ENCODE assay signal across 8 cellular contexts in genomic region chr3:195907730-195908438, GRCh38. TPM values are rescaled to one million over a fixed set of nuclear protein-coding genes. Genes with fewer than 3 reads are reported as not detected.
DNase-seq lines count a peak whose midpoint lies in the region; ATAC-seq and TF ChIP-seq lines count a peak whose summit lies in the region.

No MANE protein-coding gene starts in this region.

- peaks cover 21% of the 10 kb centered on the region for H3K4me1 ChIP-seq in NT2/D1 (ENCODE audit: insufficient read depth, insufficient read length)

- H3K4me1 Mint-ChIP-seq in activated T-cell treated with anti-CD3 and anti-CD28 coated beads, Interleukin-2, amount 50 U/mL, for 24 hours (ENCODE audit: low read depth): peaks cover 59% of the 10 kb centered on the region
- H3K4me1 Mint-ChIP-seq in osteocyte (ENCODE audit: unreplicated experiment): peaks cover 40% of the 10 kb centered on the region

- ATAC-seq in HG03064 (IDR thresholded peaks at IDR 0.05; ENCODE audit: low read depth, unreplicated experiment) (peak; percentile 31), HG03520 (IDR thresholded peaks at IDR 0.05; ENCODE audit: unreplicated experiment) (no peak)

- peak overlapping the region; percentile 91 for H3K4me3 Mint-ChIP-seq in activated T-cell treated with anti-CD3 and anti-CD28 coated beads, Interleukin-2, amount 50 U/mL, for 24 hours
- peak overlapping the region; percentile 83 for H3K4me3 Mint-ChIP-seq in osteocyte (ENCODE audit: unreplicated experiment)

- H3K27me3 ChIP-seq in NT2/D1 (ENCODE audit: insufficient read depth, insufficient read length): peaks cover 3% of the 10 kb centered on the region

- no peaks in the 10 kb centered on the region for H3K9me3 Mint-ChIP-seq in activated T-cell treated with anti-CD3 and anti-CD28 coated beads, Interleukin-2, amount 50 U/mL, for 24 hours
- H3K9me3 Mint-ChIP-seq in osteocyte (ENCODE audit: unreplicated experiment): no peaks in the 10 kb centered on the region

- TF ChIP-seq CTCF in fibroblast of pulmonary artery (IDR thresholded peaks at IDR 0.05; ENCODE audit: low read length, missing control alignments) (no peak), osteocyte (IDR thresholded peaks at IDR 0.05) (no peak)

- peak overlapping the region; percentile 83 for H3K4me3 ChIP-seq in NT2/D1 (ENCODE audit: insufficient read length, low read depth)
- H3K4me3 ChIP-seq in fibroblast of pulmonary artery (replicated peaks; ENCODE audit: low read depth, low read length): peak overlapping the region; percentile 54

- H3K27me3 Mint-ChIP-seq in activated T-cell treated with anti-CD3 and anti-CD28 coated beads, Interleukin-2, amount 50 U/mL, for 24 hours: no peaks in the 10 kb centered on the region
- H3K27me3 Mint-ChIP-seq in osteocyte (ENCODE audit: unreplicated experiment): no peaks in the 10 kb centered on the region

- peak; percentile 31 for TF ChIP-seq POLR2A in GM15510 (IDR thresholded peaks at IDR 0.05; ENCODE audit: borderline replicate concordance, extremely low read depth, insufficient read length)

- H3K36me3 ChIP-seq in NT2/D1 (ENCODE audit: insufficient read depth, insufficient read length, low read length): peaks cover 11% of the 10 kb centered on the region

- H3K27ac Mint-ChIP-seq in activated T-cell treated with anti-CD3 and anti-CD28 coated beads, Interleukin-2, amount 50 U/mL, for 24 hours: peak overlapping the region; percentile 100
- H3K27ac Mint-ChIP-seq in osteocyte (ENCODE audit: unreplicated experiment): peak overlapping the region; percentile 47

- H3K9me3 ChIP-seq in NT2/D1 (ENCODE audit: insufficient read depth, low read length): no peaks in the 10 kb centered on the region

- DNase-seq in NT2/D1 (ENCODE audit: low read depth, low spot score): no peak
- peak; percentile 75 for DNase-seq in activated T-cell treated with anti-CD3 and anti-CD28 coated beads, Interleukin-2, amount 50 U/mL, for 24 hours
- DNase-seq in fibroblast of pulmonary artery (ENCODE audit: low read depth): no peak
- no peak for DNase-seq in osteocyte (ENCODE audit: extremely low spot score, unreplicated experiment)
- no peak for DNase-seq in HCEC 1CT

- H3K36me3 Mint-ChIP-seq in activated T-cell treated with anti-CD3 and anti-CD28 coated beads, Interleukin-2, amount 50 U/mL, for 24 hours (ENCODE audit: low read depth): peaks cover 16% of the 10 kb centered on the region
- H3K36me3 Mint-ChIP-seq in osteocyte (ENCODE audit: unreplicated experiment): no peaks in the 10 kb centered on the region

- peak overlapping the region; percentile 92 for H3K9ac ChIP-seq in NT2/D1 (ENCODE audit: insufficient read length, low read depth)

RNA-seq across cellular contexts. Expression of gene TNK2, which starts 0.5 kb away (rescaled TPM):
- 42.9 and 54.2 TPM in 2 replicates for total RNA-seq in osteocyte
